Comparison of ENCODE assay signal across 17 cellular contexts in genomic region chr7:54015251-54015650, GRCh38.
DNase-seq lines count a peak whose midpoint lies in the region; ATAC-seq, FAIRE-seq and TF ChIP-seq lines count a peak whose summit lies in the region.
"Had no signal": no experiment of that assay in that cellular context is flagged by ENCODE, and none has a peak within 500 bp of the region (broad histone marks: within the 10 kb centered on the region; RNA-seq: fewer than 3 reads in every experiment).

No MANE protein-coding gene starts in this region.

- H3K4me1 Mint-ChIP-seq in mesothelial cell of epicardium = no peaks in the 10 kb centered on the region
- H3K4me1 Mint-ChIP-seq in activated T-helper 1 cell treated with anti-CD3 and anti-CD28 coated beads, Interleukin-12 subunit alpha, Interleukin-12 subunit beta, Interleukin-2, Interleukin-4 antibody, amounts not matched to agents 30 ng/mL and 10 ng/mL and 1 ng/mL, durations not matched to agents 14 hours and 24 hours and 36 hours (ENCODE audit: low read depth) = no peaks in the 10 kb centered on the region
- H3K4me1 Mint-ChIP-seq: memory B cell had no signal

- peaks cover 4% of the 10 kb centered on the region for H3K9me3 Mint-ChIP-seq in mesothelial cell of epicardium
- peaks cover 32% of the 10 kb centered on the region for H3K9me3 Mint-ChIP-seq in activated T-helper 1 cell treated with anti-CD3 and anti-CD28 coated beads, Interleukin-12 subunit alpha, Interleukin-12 subunit beta, Interleukin-2, Interleukin-4 antibody, amounts not matched to agents 30 ng/mL and 10 ng/mL and 1 ng/mL, durations not matched to agents 14 hours and 24 hours and 36 hours

- no peaks in the 10 kb centered on the region for H3K9me3 ChIP-seq in A549

- TF ChIP-seq EP300 in A549 (IDR thresholded peaks at IDR 0.05) = no peak

- no peaks in the 10 kb centered on the region for H3K36me3 Mint-ChIP-seq in mesothelial cell of epicardium
- no peaks in the 10 kb centered on the region for H3K36me3 Mint-ChIP-seq in activated T-helper 1 cell treated with anti-CD3 and anti-CD28 coated beads, Interleukin-12 subunit alpha, Interleukin-12 subunit beta, Interleukin-2, Interleukin-4 antibody, amounts not matched to agents 30 ng/mL and 10 ng/mL and 1 ng/mL, durations not matched to agents 14 hours and 24 hours and 36 hours (ENCODE audit: low read depth)
- H3K36me3 Mint-ChIP-seq: memory B cell had no signal

- H3K4me2 ChIP-seq in A549 = no peak overlapping the region

- 11% methylated on average over 2 of the region's 2 CpGs for WGBS in A549 (ENCODE audit: missing lambda C conversion rate)

- H3K27ac ChIP-seq in A549 = no peak overlapping the region
- H3K27ac ChIP-seq: coronary artery, epithelial cell of prostate had no signal

- POLR2A ChIA-PET in A549 (lab: Yijun Ruan, JAX) = no interaction called here

- FAIRE-seq in A549 (lab: Jason Lieb, UNC) = no peak

- no peak for TF ChIP-seq POLR2A in A549 (IDR thresholded peaks at IDR 0.05; ENCODE audit: low read length)

- no peaks in the 10 kb centered on the region for H3K36me3 ChIP-seq in kidney epithelial cell (ENCODE audit: control insufficient read depth, insufficient read depth, low read length)

- H3K4me3 Mint-ChIP-seq in mesothelial cell of epicardium = no peak overlapping the region
- no peak overlapping the region for H3K4me3 Mint-ChIP-seq in activated T-helper 1 cell treated with anti-CD3 and anti-CD28 coated beads, Interleukin-12 subunit alpha, Interleukin-12 subunit beta, Interleukin-2, Interleukin-4 antibody, amounts not matched to agents 30 ng/mL and 10 ng/mL and 1 ng/mL, durations not matched to agents 14 hours and 24 hours and 36 hours
- H3K4me3 Mint-ChIP-seq: memory B cell; T-helper 2 cell treated with Interferon-gamma antibody and Interleukin-4, amounts not matched to agents 5 μg/mL and 100 μg/mL, for 36 hours had no signal

- DNase-seq in A549 (ENCODE audit: low read depth in 1 of 2, low spot score in 1 of 2) = no peak
- peak; percentile 96 for DNase-seq in LHCN-M2 (ENCODE audit: low read depth)
- peak; percentile 98 for DNase-seq in SW480 (ENCODE audit: low spot score)
- peak; percentile 26 for DNase-seq in kidney epithelial cell (ENCODE audit: low read depth)
- DNase-seq in mesothelial cell of epicardium (ENCODE audit: low spot score in 2 of 2, unreplicated experiment in 2 of 2) = no peak
- DNase-seq in activated T-helper 1 cell treated with anti-CD3 and anti-CD28 coated beads, Interleukin-12 subunit alpha, Interleukin-12 subunit beta, Interleukin-2, Interleukin-4 antibody, amounts not matched to agents 30 ng/mL and 10 ng/mL and 1 ng/mL, durations not matched to agents 14 hours and 24 hours and 36 hours (ENCODE audit: low spot score) = no peak
- DNase-seq in activated T-cell treated with anti-CD3 and anti-CD28 coated beads for 4 hours = no peak
- DNase-seq: activated naive CD4-positive, alpha-beta T cell; EL; NCI-H1048; right cardiac atrium; stimulated activated CD4-positive, alpha-beta T cell treated with anti-CD3 and anti-CD28 coated beads, Interleukin-1b, Interleukin-23, amount 100 ng/mL, for 48 hours had no signal

- intact Hi-C loops in activated T-helper 1 cell treated with anti-CD3 and anti-CD28 coated beads, Interleukin-12 subunit alpha, Interleukin-12 subunit beta, Interleukin-2, Interleukin-4 antibody, amounts not matched to agents 30 ng/mL and 10 ng/mL and 1 ng/mL, durations not matched to agents 14 hours and 24 hours and 36 hours (cut with micrococcal nuclease) = no loop called here

- no peaks in the 10 kb centered on the region for H3K4me1 ChIP-seq in A549

- CTCF ChIA-PET in A549 (lab: Yijun Ruan, JAX) = no interaction called here

- H3K4me3 ChIP-seq in A549 = no peak overlapping the region
- no peak overlapping the region for H3K4me3 ChIP-seq in kidney epithelial cell (ENCODE audit: low read depth, low read length)
- H3K4me3 ChIP-seq: coronary artery had no signal

- no peaks in the 10 kb centered on the region for H3K27me3 Mint-ChIP-seq in mesothelial cell of epicardium (ENCODE audit: low read depth)
- H3K27me3 Mint-ChIP-seq in activated T-helper 1 cell treated with anti-CD3 and anti-CD28 coated beads, Interleukin-12 subunit alpha, Interleukin-12 subunit beta, Interleukin-2, Interleukin-4 antibody, amounts not matched to agents 30 ng/mL and 10 ng/mL and 1 ng/mL, durations not matched to agents 14 hours and 24 hours and 36 hours (ENCODE audit: insufficient read depth) = no peaks in the 10 kb centered on the region
- H3K27me3 Mint-ChIP-seq: memory B cell had no signal

- ATAC-seq in A549 (no peak), HG02840 (IDR thresholded peaks at IDR 0.05; ENCODE audit: low FRiP score, unreplicated experiment) (no peak)
- ATAC-seq: right cardiac atrium had no signal

- TF ChIP-seq CTCF in A549 (IDR thresholded peaks at IDR 0.05) = no peak
- TF ChIP-seq CTCF in kidney epithelial cell (IDR thresholded peaks at IDR 0.05; ENCODE audit: insufficient read depth, low read length, poor library complexity, severe bottlenecking) = no peak
- no peak for TF ChIP-seq CTCF in mesothelial cell of epicardium (IDR thresholded peaks at IDR 0.05; ENCODE audit: unreplicated experiment)

- H3K27me3 ChIP-seq in kidney epithelial cell (ENCODE audit: control insufficient read depth, insufficient read depth, low read length) = no peaks in the 10 kb centered on the region

- TF ChIP-seq RAD21 in A549 (conservative IDR thresholded peaks at IDR 0.05 in 1 of 2, IDR thresholded peaks at IDR 0.05 in 1 of 2) = no peak

- H3K27ac Mint-ChIP-seq in mesothelial cell of epicardium = no peak overlapping the region
- H3K27ac Mint-ChIP-seq in activated T-helper 1 cell treated with anti-CD3 and anti-CD28 coated beads, Interleukin-12 subunit alpha, Interleukin-12 subunit beta, Interleukin-2, Interleukin-4 antibody, amounts not matched to agents 30 ng/mL and 10 ng/mL and 1 ng/mL, durations not matched to agents 14 hours and 24 hours and 36 hours = no peak overlapping the region
- H3K27ac Mint-ChIP-seq: memory B cell; T-helper 2 cell treated with Interferon-gamma antibody and Interleukin-4, amounts not matched to agents 5 μg/mL and 100 μg/mL, for 36 hours had no signal

TF ChIP-seq in A549, 52 proteins besides CTCF, POLR2A, EP300 and RAD21:
- TF ChIP-seq ZFP36 (IDR thresholded peaks at IDR 0.05; ENCODE audit: borderline replicate concordance, partially characterized antibody) (no peak), MAFK (IDR thresholded peaks at IDR 0.05; ENCODE audit: partially characterized antibody) (peak; percentile 33)

Comparison
In these comparisons a context has a peak if more than half of its experiments do, and no peak if none do; other contexts are left out.
1. DNase-seq: peak in LHCN-M2 (single experiment), SW480 (single experiment) and kidney epithelial cell (single experiment); none in A549 (0 of 2), mesothelial cell of epicardium (0 of 2), activated T-helper 1 cell treated with anti-CD3 and anti-CD28 coated beads, Interleukin-12 subunit alpha, Interleukin-12 subunit beta, Interleukin-2, Interleukin-4 antibody, amounts not matched to agents 30 ng/mL and 10 ng/mL and 1 ng/mL, durations not matched to agents 14 hours and 24 hours and 36 hours (single experiment) and activated T-cell treated with anti-CD3 and anti-CD28 coated beads for 4 hours (single experiment).